In the genomic region with DNA sequence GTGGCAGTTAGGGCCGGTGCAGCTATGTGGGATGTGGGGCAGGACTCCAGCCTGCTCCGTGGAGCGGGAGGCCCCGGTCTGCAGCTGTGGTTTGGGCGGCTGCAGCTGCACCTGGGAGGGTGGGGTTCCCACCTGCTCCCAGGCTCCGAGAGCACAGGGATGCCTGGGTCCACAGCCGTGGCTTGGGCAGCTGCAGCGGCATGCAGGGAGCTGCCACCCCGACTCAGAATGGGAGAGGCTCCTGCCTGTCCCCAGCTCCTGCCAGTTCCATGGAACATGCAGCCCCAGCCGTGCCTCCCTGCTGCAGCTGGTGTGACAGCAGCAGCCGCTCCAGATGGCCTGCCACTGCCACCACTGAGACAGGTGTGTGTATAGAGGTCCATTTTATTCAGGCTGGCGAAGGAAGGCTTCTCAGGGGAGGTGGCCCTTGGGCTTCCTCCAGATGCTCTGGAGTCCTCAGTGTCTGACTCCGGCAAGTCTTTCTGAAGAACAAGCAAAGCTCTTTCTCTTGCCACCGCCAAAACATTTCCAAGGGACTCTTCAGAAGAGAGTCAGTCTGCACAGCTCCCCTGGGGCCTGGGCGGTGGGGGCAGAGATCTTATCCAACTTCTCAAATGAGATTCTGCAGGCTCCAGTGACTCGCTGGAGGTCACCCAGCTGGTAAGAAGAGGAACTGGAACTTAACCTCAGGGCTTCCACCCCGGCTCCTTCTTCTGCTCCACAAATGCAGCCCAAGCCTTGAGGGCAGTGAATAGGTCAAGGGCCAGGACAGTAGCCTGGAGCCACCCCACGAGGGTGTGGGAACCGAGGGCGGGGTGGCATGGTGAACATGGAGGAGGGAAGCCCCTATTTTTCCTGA, we compare ENCODE assay signal across 8 cellular contexts. TPM values are rescaled to one million over a fixed set of nuclear protein-coding genes. Genes with fewer than 3 reads are reported as not detected.
DNase-seq lines count a peak whose midpoint lies in the region; ATAC-seq and TF ChIP-seq lines count a peak whose summit lies in the region.

No MANE protein-coding gene starts in this region.

- 85% methylated on average over 14 of the region's 20 CpGs for WGBS in mammary epithelial cell (ENCODE audit: low coverage, missing lambda C conversion rate)

- no peak overlapping the region for H3K9ac ChIP-seq in mammary epithelial cell (ENCODE audit: insufficient read depth, low read length)

- TF ChIP-seq POLR2A in gastrocnemius medialis (IDR thresholded peaks at IDR 0.05), result no peak

- H3K4me2 ChIP-seq in mammary epithelial cell (ENCODE audit: insufficient read depth, low read depth, low read length), result no peak overlapping the region

- peaks cover 14% of the 10 kb centered on the region for H3K4me1 ChIP-seq in mammary epithelial cell (ENCODE audit: insufficient read depth, low read length)
- peaks cover 11 to 13% of the 10 kb centered on the region in 2 donors for H3K4me1 ChIP-seq in gastrocnemius medialis

- peak; percentile 79 for DNase-seq in GM13977 (ENCODE audit: low spot score)
- peak; percentile 45 for DNase-seq in MG63
- DNase-seq in mammary epithelial cell, result no peak
- DNase-seq in gastrocnemius medialis, result no peak
- DNase-seq in NCI-H2107 treated with DMSO at 0.1 percent for 48 hours (lab: John Stamatoyannopoulos, UW; ENCODE audit: unreplicated experiment), result no peak
- no peak for DNase-seq in occipital lobe (lab: John Stamatoyannopoulos, UW)
- no peak for DNase-seq in nephron progenitor cell

- TF ChIP-seq CTCF in GM13977 (IDR thresholded peaks at IDR 0.05; ENCODE audit: extremely low read depth, insufficient read depth, missing control alignments) (no peak), mammary epithelial cell (conservative IDR thresholded peaks at IDR 0.05 in 1 of 2, IDR thresholded peaks at IDR 0.05 in 1 of 2; ENCODE audit: extremely low read depth in 1 of 2, insufficient read depth in 1 of 2, low read depth in 1 of 2, low read length in 2 of 2) (no peak), gastrocnemius medialis (IDR thresholded peaks at IDR 0.05 in 4 of 5, conservative IDR thresholded peaks at IDR 0.05 in 1 of 5) (no peak), nephron progenitor cell (IDR thresholded peaks at IDR 0.05) (no peak)

- H3K4me1 Mint-ChIP-seq in nephron progenitor cell, result peaks cover 14% of the 10 kb centered on the region

- H3K27ac ChIP-seq in mammary epithelial cell (ENCODE audit: insufficient read depth, low read depth, low read length) (no peak overlapping the region), gastrocnemius medialis (peak overlapping the region in 2 of 4 donors; percentile 6 to 59)

- H3K27me3 Mint-ChIP-seq in nephron progenitor cell (ENCODE audit: low read depth, poor library complexity), result peaks cover 14% of the 10 kb centered on the region

- H3K27me3 ChIP-seq in MG63 (no peaks in the 10 kb centered on the region), mammary epithelial cell (ENCODE audit: insufficient read depth, low read length) (no peaks in the 10 kb centered on the region), gastrocnemius medialis (no peaks in the 10 kb centered on the region)

- peaks cover under 1% of the 10 kb centered on the region for H3K9me3 Mint-ChIP-seq in nephron progenitor cell

- no peaks in the 10 kb centered on the region for H3K36me3 ChIP-seq in MG63
- H3K36me3 ChIP-seq in mammary epithelial cell (ENCODE audit: insufficient read depth, low read length), result no peaks in the 10 kb centered on the region
- no peaks in the 10 kb centered on the region for H3K36me3 ChIP-seq in gastrocnemius medialis

- dilution Hi-C loops in mammary epithelial cell (cut with HindIII; ENCODE audit: low sequenced_read_pairs), result no loop called here

- peak overlapping the region; percentile 60 for H2AFZ ChIP-seq in mammary epithelial cell (ENCODE audit: low read depth, low read length)

- ATAC-seq in GM21717 (IDR thresholded peaks at IDR 0.05; ENCODE audit: unreplicated experiment) (peak; percentile 77), gastrocnemius medialis (peak; percentile 25 to 29)

- no peak overlapping the region for H3K27ac Mint-ChIP-seq in nephron progenitor cell

- BruUV-seq in mammary epithelial cell (replicated peaks; lab: Mats Ljungman, UMichigan), result no TSS peak

- CTCF ChIA-PET in mammary epithelial cell (lab: Charles Lee; ENCODE audit: low non-redundant PET), result interaction anchor here (0.6 kb wide), 1 partner anchor 161 kb away, joined by 3 read pairs; no protein-coding TSS in a partner anchor

- in situ Hi-C loops in GM13977 (cut with MboI; ENCODE audit: low pct_unique_long_range_greater_than_20kb, low sequenced_read_pairs, unreplicated experiment), result no loop called here
- in situ Hi-C loops in mammary epithelial cell (cut with MboI; ENCODE audit: low sequenced_read_pairs in 2 of 2), result loop anchor here in 1 of 2 donors (10.0 kb wide), 1 partner anchor 292 kb away; no protein-coding TSS in a partner anchor
- in situ Hi-C loops in gastrocnemius medialis (cut with MboI; ENCODE audit: low sequenced_read_pairs in 4 of 4), result loop anchor here in 1 of 4 donors (10.0 kb wide), 1 partner anchor 292 kb away; no protein-coding TSS in a partner anchor

- no peaks in the 10 kb centered on the region for H3K79me2 ChIP-seq in mammary epithelial cell (ENCODE audit: insufficient read depth, low read length)

- H3K36me3 Mint-ChIP-seq in nephron progenitor cell (ENCODE audit: low read depth), result no peaks in the 10 kb centered on the region

- H4K20me1 ChIP-seq in mammary epithelial cell (ENCODE audit: insufficient read depth, low read length), result no peaks in the 10 kb centered on the region

- no peak overlapping the region for H3K4me3 Mint-ChIP-seq in nephron progenitor cell

- intact Hi-C loops in mammary epithelial cell (cut with micrococcal nuclease) (loop anchor here (1.0 to 5.0 kb wide), 6 partner anchors 16 to 286 kb away; a partner anchor contains a TSS), gastrocnemius medialis (cut with DNase I; ENCODE audit: low total_unique reads) (loop anchor here (1.0 kb wide), 1 partner anchor 22 kb away; no protein-coding TSS in a partner anchor)

- H3K9me3 ChIP-seq in MG63, result no peaks in the 10 kb centered on the region
- no peaks in the 10 kb centered on the region for H3K9me3 ChIP-seq in mammary epithelial cell (replicated peaks; ENCODE audit: insufficient read depth, low read length)
- no peaks in the 10 kb centered on the region for H3K9me3 ChIP-seq in gastrocnemius medialis

- no peak overlapping the region for H3K4me3 ChIP-seq in MG63
- H3K4me3 ChIP-seq in mammary epithelial cell (replicated peaks in 1 of 3; ENCODE audit: insufficient read depth in 1 of 3, low read depth in 2 of 3, low read length in 3 of 3), result no peak overlapping the region
- H3K4me3 ChIP-seq in gastrocnemius medialis, result no peak overlapping the region

RNA-seq across cellular contexts. Expression of a gene that starts 21.6 kb away (rescaled TPM):
- total RNA-seq in MG63 (2014; rRNA removed; shearing (Covaris generic); ENCODE audit: low replicate concordance), result not detected in 2 replicates
- not detected for total RNA-seq in mammary epithelial cell
- polyA plus RNA-seq in mammary epithelial cell, result not detected
- polyA minus RNA-seq in mammary epithelial cell, result not detected
- total RNA-seq in gastrocnemius medialis, result 1 to 10 TPM in 2 of 4 donors, under 1 TPM in 2; 0.70 to 6.4 (median 2.1) TPM
- not detected for total RNA-seq in occipital lobe

RNA-seq across cellular contexts. Expression of a gene that starts 22.5 kb away (rescaled TPM):
- 64.1 and 85.1 TPM in 2 replicates for total RNA-seq in MG63 (2014; rRNA removed; shearing (Covaris generic); ENCODE audit: low replicate concordance)
- total RNA-seq in mammary epithelial cell (100 to 1,000 TPM; 164 to 199 TPM), gastrocnemius medialis (10 to 100 TPM; 45.1 to 99.9 (median 53.7) TPM), occipital lobe (61.0 TPM)
- 175 TPM for polyA plus RNA-seq in mammary epithelial cell
- polyA minus RNA-seq in mammary epithelial cell, result 219 TPM

RNA-seq across cellular contexts. Expression of a gene that starts 46.6 kb away (rescaled TPM):
- total RNA-seq in MG63 (2014; rRNA removed; shearing (Covaris generic); ENCODE audit: low replicate concordance), result 17.1 and 20.5 TPM in 2 replicates
- 10 to 100 TPM; 17.2 to 22.2 TPM for total RNA-seq in mammary epithelial cell
- 14.5 TPM for polyA plus RNA-seq in mammary epithelial cell
- 7.3 TPM for polyA minus RNA-seq in mammary epithelial cell
- total RNA-seq in gastrocnemius medialis, result 10 to 100 TPM in 3 of 4 donors, 1 to 10 TPM in 1; 4.1 to 30.0 (median 24.2) TPM
- total RNA-seq in occipital lobe, result 6.2 TPM

Comparison
In these comparisons a context has a peak if more than half of its experiments do, and no peak if none do; other contexts are left out.
1. DNase-seq: peak in GM13977 (single experiment) and MG63 (single experiment); none in mammary epithelial cell (single experiment), gastrocnemius medialis (0 of 2), NCI-H2107 treated with DMSO at 0.1 percent for 48 hours (single experiment), occipital lobe (single experiment) and nephron progenitor cell (single experiment).